ENCODE assay signal across 17 cellular contexts in the genomic region with DNA sequence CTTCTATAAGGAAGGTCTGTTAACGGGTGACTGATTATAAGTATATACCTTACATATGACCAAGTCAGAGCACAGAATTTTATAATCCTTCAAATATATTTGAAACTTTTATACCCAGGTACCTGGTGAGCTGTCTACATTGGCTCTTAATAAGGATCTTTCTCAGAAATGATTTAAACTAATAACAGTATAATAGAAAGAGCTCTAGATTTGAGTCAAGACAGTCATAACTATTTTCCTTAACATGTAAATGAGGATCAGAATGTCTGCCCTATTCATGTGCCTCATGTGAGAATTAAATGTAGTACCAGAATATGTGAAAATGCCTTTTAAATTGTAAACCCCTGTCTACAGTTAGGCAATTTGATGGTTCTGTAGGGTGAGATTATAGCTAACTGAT. TPM values are rescaled to one million over a fixed set of nuclear protein-coding genes. Genes with fewer than 3 reads are reported as not detected.
DNase-seq lines count a peak whose midpoint lies in the region; ATAC-seq and TF ChIP-seq lines count a peak whose summit lies in the region.
"Had no signal": no experiment of that assay in that cellular context is flagged by ENCODE, and none has a peak within 500 bp of the region (broad histone marks: within the 10 kb centered on the region; RNA-seq: fewer than 3 reads in every experiment).

No MANE protein-coding gene starts in this region.

- no peaks in the 10 kb centered on the region for H3K27me3 ChIP-seq in CD4-positive, CD25-positive, alpha-beta regulatory T cell (ENCODE audit: control insufficient read depth, insufficient read depth, low read length)
- H3K27me3 ChIP-seq in Panc1 (ENCODE audit: control insufficient read depth, insufficient read depth, low read length) = no peaks in the 10 kb centered on the region
- no peaks in the 10 kb centered on the region for H3K27me3 ChIP-seq in thyroid gland
- H3K27me3 ChIP-seq: BLaER1 treated with 17β-estradiol and CSF1 and Interleukin-3, amounts not matched to agents 10 nM and 100 nM had no signal

- ATAC-seq in activated CD4-positive, alpha-beta T cell treated with anti-CD3 and anti-CD28 coated beads for 36 hours = peak; percentile 43
- ATAC-seq in CD4-positive, CD25-positive, alpha-beta regulatory T cell (ENCODE audit: low read depth in 2 of 2) = no peak
- ATAC-seq in Panc1 = no peak

- no peak overlapping the region for H3K27ac Mint-ChIP-seq in activated CD4-positive, alpha-beta T cell treated with anti-CD3 and anti-CD28 coated beads for 36 hours
- peak overlapping the region in 1 of 3 donors; percentile 44 for H3K27ac Mint-ChIP-seq in CD4-positive, CD25-positive, alpha-beta regulatory T cell
- H3K27ac Mint-ChIP-seq in mesothelial cell of epicardium = peak overlapping the region; percentile 4
- H3K27ac Mint-ChIP-seq: CD4-positive, alpha-beta T cell had no signal

- H3K9me3 ChIP-seq in CD4-positive, CD25-positive, alpha-beta regulatory T cell (ENCODE audit: control insufficient read depth in 2 of 2, low read length in 2 of 2) = no peaks in the 10 kb centered on the region
- H3K9me3 ChIP-seq in Panc1 (ENCODE audit: control insufficient read depth, insufficient read depth, low read depth, low read length) (no peaks in the 10 kb centered on the region), thyroid gland (no peaks in the 10 kb centered on the region)
- H3K9me3 ChIP-seq: BLaER1 treated with 17β-estradiol and CSF1 and Interleukin-3, amounts not matched to agents 10 nM and 100 nM had no signal

- BruUV-seq in Panc1 (replicated peaks; lab: Mats Ljungman, UMichigan) = TSS peak; percentile 11

- WGBS in thyroid gland, 2 donors = 91 to 100% methylated on average over 1 of the region's 1 CpG

- no peaks in the 10 kb centered on the region for H3K27me3 Mint-ChIP-seq in activated CD4-positive, alpha-beta T cell treated with anti-CD3 and anti-CD28 coated beads for 36 hours
- no peaks in the 10 kb centered on the region for H3K27me3 Mint-ChIP-seq in CD4-positive, CD25-positive, alpha-beta regulatory T cell
- no peaks in the 10 kb centered on the region for H3K27me3 Mint-ChIP-seq in mesothelial cell of epicardium (ENCODE audit: low read depth)
- H3K27me3 Mint-ChIP-seq: CD4-positive, alpha-beta T cell had no signal

- no peak for TF ChIP-seq CTCF in Panc1 (IDR thresholded peaks at IDR 0.05)
- no peak for TF ChIP-seq CTCF in mesothelial cell of epicardium (IDR thresholded peaks at IDR 0.05; ENCODE audit: unreplicated experiment)
- no peak for TF ChIP-seq CTCF in thyroid gland (IDR thresholded peaks at IDR 0.05)

- no peak overlapping the region for H3K4me3 ChIP-seq in CD4-positive, CD25-positive, alpha-beta regulatory T cell (ENCODE audit: low read depth, low read length)
- H3K4me3 ChIP-seq in Panc1 (ENCODE audit: low read depth in 2 of 2, low read length in 2 of 2) (no peak overlapping the region), thyroid gland (replicated peaks in 1 of 3) (no peak overlapping the region)
- H3K4me3 ChIP-seq: BLaER1 treated with 17β-estradiol and CSF1 and Interleukin-3, amounts not matched to agents 10 nM and 100 nM; GM23248 had no signal

- H3K36me3 ChIP-seq in CD4-positive, CD25-positive, alpha-beta regulatory T cell (ENCODE audit: control insufficient read depth, insufficient read depth, low read length) = peaks cover 18% of the 10 kb centered on the region
- peaks cover 3% of the 10 kb centered on the region for H3K36me3 ChIP-seq in Panc1 (ENCODE audit: control insufficient read depth, insufficient read depth, low read length)
- H3K36me3 ChIP-seq in thyroid gland = no peaks in the 10 kb centered on the region

- CTCF ChIA-PET in activated CD4-positive, alpha-beta T cell treated with anti-CD3 and anti-CD28 coated beads for 36 hours (lab: Charles Lee) = interaction anchor here (0.7 to 2.2 kb wide), 12 partner anchors 8 to 303 kb away, joined by 3 to 12 read pairs (median 4); partner anchors contain the start of gene CES3
- CTCF ChIA-PET in Panc1 (lab: Charles Lee) = no interaction called here

- in situ Hi-C loops in Panc1 (cut with HindIII; ENCODE audit: low pct_unique_long_range_greater_than_20kb, low sequenced_read_pairs) = no loop called here

- no peaks in the 10 kb centered on the region for H3K9me3 Mint-ChIP-seq in activated CD4-positive, alpha-beta T cell treated with anti-CD3 and anti-CD28 coated beads for 36 hours (ENCODE audit: low read depth)
- no peaks in the 10 kb centered on the region for H3K9me3 Mint-ChIP-seq in CD4-positive, CD25-positive, alpha-beta regulatory T cell
- H3K9me3 Mint-ChIP-seq in mesothelial cell of epicardium = no peaks in the 10 kb centered on the region
- H3K9me3 Mint-ChIP-seq: CD4-positive, alpha-beta T cell had no signal

- TF ChIP-seq POLR2A in thyroid gland (IDR thresholded peaks at IDR 0.05) = no peak

- POLR2A ChIA-PET in activated CD4-positive, alpha-beta T cell treated with anti-CD3 and anti-CD28 coated beads for 36 hours (lab: Charles Lee) = interaction anchor here (0.6 to 0.7 kb wide), 2 partner anchors 25 to 26 kb away, joined by 4 to 5 read pairs; no protein-coding TSS in a partner anchor
- POLR2A ChIA-PET in Panc1 (lab: Charles Lee) = interaction anchor here (0.7 kb wide), 1 partner anchor 24 kb away, joined by 4 read pairs; no protein-coding TSS in a partner anchor

- H3K4me1 Mint-ChIP-seq in activated CD4-positive, alpha-beta T cell treated with anti-CD3 and anti-CD28 coated beads for 36 hours = peaks cover 32% of the 10 kb centered on the region
- H3K4me1 Mint-ChIP-seq in CD4-positive, CD25-positive, alpha-beta regulatory T cell = peaks cover 37 to 44% (median 43%) of the 10 kb centered on the region in 4 donors
- H3K4me1 Mint-ChIP-seq in mesothelial cell of epicardium = peaks cover 3% of the 10 kb centered on the region

- intact Hi-C loops in activated CD4-positive, alpha-beta T cell treated with anti-CD3 and anti-CD28 coated beads for 36 hours (cut with DNase I, micrococcal nuclease) = no loop called here
- intact Hi-C loops in Panc1 (cut with micrococcal nuclease; ENCODE audit: unreplicated experiment) (no loop called here), thyroid gland (cut with DNase I) (no loop called here)

- peak overlapping the region; percentile 35 for H3K27ac ChIP-seq in CD4-positive, CD25-positive, alpha-beta regulatory T cell (ENCODE audit: insufficient read depth, low read length, poor library complexity, severe bottlenecking)
- H3K27ac ChIP-seq in Panc1 (ENCODE audit: low read length) (no peak overlapping the region), thyroid gland (no peak overlapping the region)
- H3K27ac ChIP-seq: BLaER1 treated with 17β-estradiol and CSF1 and Interleukin-3, amounts not matched to agents 10 nM and 100 nM; GM23248; HL-60 had no signal

- no peaks in the 10 kb centered on the region for H3K4me1 ChIP-seq in CD4-positive, CD25-positive, alpha-beta regulatory T cell (ENCODE audit: control insufficient read depth, insufficient read depth, low read length, poor library complexity, severe bottlenecking)
- no peaks in the 10 kb centered on the region for H3K4me1 ChIP-seq in Panc1 (ENCODE audit: control insufficient read depth, insufficient read depth, low read length)
- H3K4me1 ChIP-seq in thyroid gland = peaks cover 0 to 6% of the 10 kb centered on the region in 2 donors

- no peak overlapping the region for H3K4me3 Mint-ChIP-seq in activated CD4-positive, alpha-beta T cell treated with anti-CD3 and anti-CD28 coated beads for 36 hours
- H3K4me3 Mint-ChIP-seq in CD4-positive, CD25-positive, alpha-beta regulatory T cell = no peak overlapping the region
- H3K4me3 Mint-ChIP-seq in mesothelial cell of epicardium = no peak overlapping the region
- H3K4me3 Mint-ChIP-seq: CD4-positive, alpha-beta T cell had no signal

- peaks cover 18% of the 10 kb centered on the region for H3K36me3 Mint-ChIP-seq in activated CD4-positive, alpha-beta T cell treated with anti-CD3 and anti-CD28 coated beads for 36 hours (ENCODE audit: low read depth)
- H3K36me3 Mint-ChIP-seq in CD4-positive, CD25-positive, alpha-beta regulatory T cell = peaks cover 25% of the 10 kb centered on the region
- H3K36me3 Mint-ChIP-seq in mesothelial cell of epicardium = peaks cover 16% of the 10 kb centered on the region

- DNase-seq in activated CD4-positive, alpha-beta T cell treated with anti-CD3 and anti-CD28 coated beads for 36 hours = no peak
- no peak for DNase-seq in activated CD4-positive, alpha-beta T cell treated with anti-CD3 and anti-CD28 coated beads, Interleukin-2, amount 50 U/mL, for 4 hours
- no peak for DNase-seq in CD4-positive, CD25-positive, alpha-beta regulatory T cell
- no peak for DNase-seq in Panc1 (ENCODE audit: low read depth, low spot score)
- DNase-seq in mesothelial cell of epicardium (ENCODE audit: low spot score in 2 of 2, unreplicated experiment in 2 of 2) = no peak
- DNase-seq in NCI-H128 (lab: John Stamatoyannopoulos, UW; ENCODE audit: unreplicated experiment) = no peak
- DNase-seq in thyroid gland = no peak
- DNase-seq: ACHN; Calu3; CD4-positive, alpha-beta T cell; DMS 273 treated with DMSO at 0.1 percent for 48 hours; GM23248; H7 had no signal

RNA-seq across cellular contexts. Expression of gene CBFB, which starts 14.5 kb away (rescaled TPM):
- total RNA-seq in activated CD4-positive, alpha-beta T cell treated with anti-CD3 and anti-CD28 coated beads for 36 hours = 10 to 100 TPM; 84.6 to 90.2 TPM
- 108 TPM for total RNA-seq in CD4-positive, CD25-positive, alpha-beta regulatory T cell
- 100 to 1,000 TPM in 1 of 4 donors, 10 to 100 TPM in 3; 60.9 to 104 (median 77.2) TPM for polyA plus RNA-seq in CD4-positive, CD25-positive, alpha-beta regulatory T cell
- total RNA-seq in Panc1 (2021; ENCODE audit: unreplicated experiment) (66.4 TPM), mesothelial cell of epicardium (69.3 to 82.6 TPM (median 74.6 TPM) in 3 replicates), thyroid gland (10 to 100 TPM; 31.0 to 60.0 (median 41.5) TPM)
- 54.6 TPM for polyA plus RNA-seq in Panc1 (2012; ENCODE audit: insufficient read length)

RNA-seq across cellular contexts. Expression of gene CES4A, which starts 55.0 kb away (rescaled TPM):
- total RNA-seq in activated CD4-positive, alpha-beta T cell treated with anti-CD3 and anti-CD28 coated beads for 36 hours = 10 to 100 TPM; 13.5 to 15.7 TPM
- 11.9 TPM for total RNA-seq in CD4-positive, CD25-positive, alpha-beta regulatory T cell
- polyA plus RNA-seq in CD4-positive, CD25-positive, alpha-beta regulatory T cell = 1 to 10 TPM; 1.6 to 3.0 (median 2.7) TPM
- total RNA-seq in Panc1 (2021; ENCODE audit: unreplicated experiment) (6.1 TPM), mesothelial cell of epicardium (15.9 to 19.6 TPM (median 18.5 TPM) in 3 replicates), thyroid gland (10 to 100 TPM; 10.9 to 15.7 (median 12.8) TPM)
- 3.4 TPM for polyA plus RNA-seq in Panc1 (2012; ENCODE audit: insufficient read length)
- total RNA-seq: A172, Calu3, Daoy had no signal
